In genomic region chr12:56042430-56043203, GRCh38 we compare ENCODE assay signal across 8 cellular contexts. TPM values are rescaled to one million over a fixed set of nuclear protein-coding genes. Genes with fewer than 3 reads are reported as not detected.
DNase-seq lines count a peak whose midpoint lies in the region; ATAC-seq and TF ChIP-seq lines count a peak whose summit lies in the region.

No MANE protein-coding gene starts in this region.

- peak overlapping the region; percentile 95 to 100 (median 98) for H3K4me3 Mint-ChIP-seq in CD4-positive, CD25-positive, alpha-beta regulatory T cell
- peak overlapping the region; percentile 89 to 90 for H3K4me3 Mint-ChIP-seq in effector memory CD8-positive, alpha-beta T cell
- H3K4me3 Mint-ChIP-seq in neural progenitor cell, result peak overlapping the region; percentile 100

- H3K36me3 ChIP-seq in CD4-positive, CD25-positive, alpha-beta regulatory T cell (ENCODE audit: control insufficient read depth, insufficient read depth, low read length), result peaks cover 24% of the 10 kb centered on the region
- H3K36me3 ChIP-seq in NT2/D1 (ENCODE audit: insufficient read depth, insufficient read length, low read length) (peaks cover 37% of the 10 kb centered on the region), neural progenitor cell (peaks cover 8% of the 10 kb centered on the region)

- TF ChIP-seq CTCF in neural progenitor cell (IDR thresholded peaks at IDR 0.05), result no peak

- peaks cover 26 to 61% (median 44%) of the 10 kb centered on the region in 4 donors for H3K4me1 Mint-ChIP-seq in CD4-positive, CD25-positive, alpha-beta regulatory T cell
- peaks cover 18 to 29% of the 10 kb centered on the region in 2 donors for H3K4me1 Mint-ChIP-seq in effector memory CD8-positive, alpha-beta T cell (ENCODE audit: low read depth in 2 of 2)
- H3K4me1 Mint-ChIP-seq in neural progenitor cell, result peaks cover 22% of the 10 kb centered on the region

- H3K27me3 Mint-ChIP-seq in CD4-positive, CD25-positive, alpha-beta regulatory T cell, result no peaks in the 10 kb centered on the region
- no peaks in the 10 kb centered on the region for H3K27me3 Mint-ChIP-seq in effector memory CD8-positive, alpha-beta T cell
- peaks cover 7% of the 10 kb centered on the region for H3K27me3 Mint-ChIP-seq in neural progenitor cell (ENCODE audit: insufficient read depth, low read depth)

- H3K9me3 ChIP-seq in CD4-positive, CD25-positive, alpha-beta regulatory T cell (ENCODE audit: control insufficient read depth in 2 of 2, low read length in 2 of 2), result no peaks in the 10 kb centered on the region
- H3K9me3 ChIP-seq in NT2/D1 (ENCODE audit: insufficient read depth, low read length) (no peaks in the 10 kb centered on the region), neural progenitor cell (ENCODE audit: low read depth) (no peaks in the 10 kb centered on the region)

- H3K4me2 ChIP-seq in neural progenitor cell, result peak overlapping the region; percentile 81

- peak overlapping the region; percentile 97 to 98 (median 98) for H3K27ac Mint-ChIP-seq in CD4-positive, CD25-positive, alpha-beta regulatory T cell
- H3K27ac Mint-ChIP-seq in effector memory CD8-positive, alpha-beta T cell, result peak overlapping the region; percentile 95 to 96
- H3K27ac Mint-ChIP-seq in neural progenitor cell, result peak overlapping the region; percentile 100

- H3F3A ChIP-seq in neural progenitor cell (ENCODE audit: low read depth), result peaks cover 62% of the 10 kb centered on the region

- H3K4me1 ChIP-seq in CD4-positive, CD25-positive, alpha-beta regulatory T cell (ENCODE audit: control insufficient read depth, insufficient read depth, low read length, poor library complexity, severe bottlenecking), result peaks cover 56% of the 10 kb centered on the region
- H3K4me1 ChIP-seq in NT2/D1 (ENCODE audit: insufficient read depth, insufficient read length) (peaks cover 4% of the 10 kb centered on the region), neural progenitor cell (peaks cover 14% of the 10 kb centered on the region)

- ATAC-seq in CD4-positive, CD25-positive, alpha-beta regulatory T cell (ENCODE audit: low read depth in 2 of 2), result no peak
- ATAC-seq in effector memory CD8-positive, alpha-beta T cell (replicated peaks), result no peak
- ATAC-seq in HG03280 (IDR thresholded peaks at IDR 0.05; ENCODE audit: unreplicated experiment) (no peak), GM18858 (IDR thresholded peaks at IDR 0.05; ENCODE audit: unreplicated experiment) (no peak), HG03175 (IDR thresholded peaks at IDR 0.05; ENCODE audit: unreplicated experiment) (no peak)

- no peaks in the 10 kb centered on the region for H3K27me3 ChIP-seq in CD4-positive, CD25-positive, alpha-beta regulatory T cell (ENCODE audit: control insufficient read depth, insufficient read depth, low read length)
- no peaks in the 10 kb centered on the region for H3K27me3 ChIP-seq in NT2/D1 (ENCODE audit: insufficient read depth, insufficient read length)
- H3K27me3 ChIP-seq in neural progenitor cell, result no peaks in the 10 kb centered on the region

- H3K9me3 Mint-ChIP-seq in CD4-positive, CD25-positive, alpha-beta regulatory T cell, result no peaks in the 10 kb centered on the region
- no peaks in the 10 kb centered on the region for H3K9me3 Mint-ChIP-seq in effector memory CD8-positive, alpha-beta T cell
- H3K9me3 Mint-ChIP-seq in neural progenitor cell, result no peaks in the 10 kb centered on the region

- no peak for DNase-seq in CD4-positive, CD25-positive, alpha-beta regulatory T cell
- DNase-seq in NT2/D1 (ENCODE audit: low read depth, low spot score) (no peak), neural progenitor cell (ENCODE audit: low spot score) (peak; percentile 18), NCI-H2081 treated with DMSO at 0.1 percent for 48 hours (lab: John Stamatoyannopoulos, UW) (no peak)
- peak in 1 of 3 experiments; percentile 28 for DNase-seq in effector memory CD8-positive, alpha-beta T cell

- H4K20me1 ChIP-seq in neural progenitor cell (ENCODE audit: low read depth), result peaks cover 10% of the 10 kb centered on the region

- H3K27ac ChIP-seq in CD4-positive, CD25-positive, alpha-beta regulatory T cell (ENCODE audit: insufficient read depth, low read length, poor library complexity, severe bottlenecking), result peak overlapping the region; percentile 86
- no peak overlapping the region for H3K27ac ChIP-seq in neural progenitor cell

- H3K4me3 ChIP-seq in CD4-positive, CD25-positive, alpha-beta regulatory T cell (ENCODE audit: low read depth, low read length), result peak overlapping the region; percentile 97
- H3K4me3 ChIP-seq in NT2/D1 (ENCODE audit: insufficient read length, low read depth) (peak overlapping the region; percentile 96), neural progenitor cell (peak overlapping the region; percentile 63)

- H3K79me2 ChIP-seq in neural progenitor cell (ENCODE audit: low read depth), result peaks cover 23% of the 10 kb centered on the region

- H3K9ac ChIP-seq in NT2/D1 (ENCODE audit: insufficient read length, low read depth) (peak overlapping the region; percentile 100), neural progenitor cell (peak overlapping the region; percentile 82)

- peaks cover 25% of the 10 kb centered on the region for H3K36me3 Mint-ChIP-seq in CD4-positive, CD25-positive, alpha-beta regulatory T cell
- H3K36me3 Mint-ChIP-seq in effector memory CD8-positive, alpha-beta T cell (ENCODE audit: insufficient read depth), result peaks cover 51% of the 10 kb centered on the region
- H3K36me3 Mint-ChIP-seq in neural progenitor cell, result peaks cover 13% of the 10 kb centered on the region

- H2AFZ ChIP-seq in neural progenitor cell (replicated peaks), result no peak overlapping the region

RNA-seq across cellular contexts. Expression of gene RPS26, which starts 0.9 kb away (rescaled TPM):
- total RNA-seq in CD4-positive, CD25-positive, alpha-beta regulatory T cell, result 26.3 TPM
- polyA plus RNA-seq in CD4-positive, CD25-positive, alpha-beta regulatory T cell, result 1,000 to 10,000 TPM in 1 of 4 donors, 100 to 1,000 TPM in 3; 288 to 1,151 (median 836) TPM
- 721 and 819 TPM in 2 replicates for total RNA-seq in neural progenitor cell (ENCODE audit: low replicate concordance)

RNA-seq across cellular contexts. Expression of gene IKZF4, which starts 21.8 kb away (rescaled TPM):
- total RNA-seq in CD4-positive, CD25-positive, alpha-beta regulatory T cell, result 22.3 TPM
- 1 to 10 TPM; 5.8 to 8.1 (median 6.4) TPM for polyA plus RNA-seq in CD4-positive, CD25-positive, alpha-beta regulatory T cell
- 2.1 and 4.4 TPM in 2 replicates for total RNA-seq in neural progenitor cell (ENCODE audit: low replicate concordance)

RNA-seq across cellular contexts. Expression of gene ERBB3, which starts 37.3 kb away (rescaled TPM):
- total RNA-seq in CD4-positive, CD25-positive, alpha-beta regulatory T cell, result 0.69 TPM
- polyA plus RNA-seq in CD4-positive, CD25-positive, alpha-beta regulatory T cell, result under 1 TPM; 0.14 to 1.00 (median 0.56) TPM
- 6.3 and 8.8 TPM in 2 replicates for total RNA-seq in neural progenitor cell (ENCODE audit: low replicate concordance)

RNA-seq across cellular contexts. Expression of gene SUOX, which starts 45.5 kb away (rescaled TPM):
- total RNA-seq in CD4-positive, CD25-positive, alpha-beta regulatory T cell, result 6.9 TPM
- polyA plus RNA-seq in CD4-positive, CD25-positive, alpha-beta regulatory T cell, result 10 to 100 TPM in 1 of 4 donors, 1 to 10 TPM in 3; 2.2 to 10.3 (median 5.9) TPM
- 17.5 and 35.5 TPM in 2 replicates for total RNA-seq in neural progenitor cell (ENCODE audit: low replicate concordance)

Comparison
In these comparisons a context has a peak if more than half of its experiments do, and no peak if none do; other contexts are left out.
1. RNA of gene RPS26, which starts 0.9 kb away (total RNA-seq): 721 to 819 TPM in neural progenitor cell; 26.3 TPM in CD4-positive, CD25-positive, alpha-beta regulatory T cell (single experiment); every median in the first group is over 10 times any median in the second.
2. Peak in every context shown above with its lines, with median percentiles within 50 percentile points of each other: H3K4me3 ChIP-seq, H3K27ac Mint-ChIP-seq and H3K4me3 Mint-ChIP-seq.